Comparison of ENCODE assay signal across 8 cellular contexts in genomic region chr10:110681023-110681681, GRCh38. TPM values are rescaled to one million over a fixed set of nuclear protein-coding genes. Genes with fewer than 3 reads are reported as not detected.
DNase-seq lines count a peak whose midpoint lies in the region; ATAC-seq and TF ChIP-seq lines count a peak whose summit lies in the region.

No MANE protein-coding gene starts in this region.

- CTCF ChIA-PET in AG04449 (lab: Yijun Ruan, JAX) = interaction anchor here (1.0 to 10.6 kb wide), 14 partner anchors 9 to 374 kb away, joined by 3 to 178 read pairs (median 5); no protein-coding TSS in a partner anchor

- ATAC-seq in left lung = peak; percentile 76
- no peak for ATAC-seq in HG02763 (IDR thresholded peaks at IDR 0.05; ENCODE audit: unreplicated experiment)

- H3K27ac ChIP-seq in left lung (no peak overlapping the region), tibial artery (no peak overlapping the region)

- H3K9me3 ChIP-seq in left lung = no peaks in the 10 kb centered on the region
- no peaks in the 10 kb centered on the region for H3K9me3 ChIP-seq in tibial artery

- peaks cover 33 to 71% of the 10 kb centered on the region in 2 donors for H3K27me3 ChIP-seq in left lung
- no peaks in the 10 kb centered on the region for H3K27me3 ChIP-seq in tibial artery

- no peak for DNase-seq in AG04449 (ENCODE audit: low read depth, low spot score)
- peak; percentile 80 for DNase-seq in NCI-H510A treated with DMSO at 0.1 percent for 48 hours (lab: John Stamatoyannopoulos, UW)
- peak; percentile 58 for DNase-seq in astrocyte of the hippocampus (ENCODE audit: low read depth, low spot score)
- no peak for DNase-seq in left lung
- no peak for DNase-seq in tibial artery
- DNase-seq in cerebellar nuclear complex (lab: John Stamatoyannopoulos, UW) = no peak

- POLR2A ChIA-PET in AG04449 (lab: Yijun Ruan, JAX) = no interaction called here

- H3K4me3 ChIP-seq in AG04449 (ENCODE audit: low read depth, low read length) (no peak overlapping the region), left lung (no peak overlapping the region), tibial artery (no peak overlapping the region)

- no peaks in the 10 kb centered on the region for H3K4me1 ChIP-seq in left lung
- H3K4me1 ChIP-seq in tibial artery = no peaks in the 10 kb centered on the region

- no peaks in the 10 kb centered on the region for H3K36me3 ChIP-seq in left lung
- H3K36me3 ChIP-seq in tibial artery = no peaks in the 10 kb centered on the region

- TF ChIP-seq CTCF in AG04449 (IDR thresholded peaks at IDR 0.05; ENCODE audit: insufficient read depth, low read length, missing control alignments) (peak; percentile 64), GM12874 (IDR thresholded peaks at IDR 0.05; ENCODE audit: insufficient read depth, low read depth, low read length) (peak; percentile 68), left lung (IDR thresholded peaks at IDR 0.05) (peak; percentile 18 to 22), tibial artery (IDR thresholded peaks at IDR 0.05) (peak; percentile 36 to 45)

- intact Hi-C loops in left lung (cut with DNase I) (no loop called here), tibial artery (cut with DNase I; ENCODE audit: low total_unique reads) (no loop called here)

RNA-seq across cellular contexts. Expression of gene RBM20, which starts 37.0 kb away (rescaled TPM):
- total RNA-seq in left lung = under 1 TPM; 0.55 to 0.65 TPM

Comparison
In these comparisons a context has a peak if more than half of its experiments do, and no peak if none do; other contexts are left out.
1. DNase-seq: peak in NCI-H510A treated with DMSO at 0.1 percent for 48 hours (single experiment) and astrocyte of the hippocampus (single experiment); none in AG04449 (single experiment), left lung (0 of 2), tibial artery (0 of 2) and cerebellar nuclear complex (0 of 2).
2. Peak in every context shown above with its lines, with median percentiles within 50 percentile points of each other: CTCF ChIP-seq.